8 cellular contexts compared by ENCODE assay signal in the genomic region with DNA sequence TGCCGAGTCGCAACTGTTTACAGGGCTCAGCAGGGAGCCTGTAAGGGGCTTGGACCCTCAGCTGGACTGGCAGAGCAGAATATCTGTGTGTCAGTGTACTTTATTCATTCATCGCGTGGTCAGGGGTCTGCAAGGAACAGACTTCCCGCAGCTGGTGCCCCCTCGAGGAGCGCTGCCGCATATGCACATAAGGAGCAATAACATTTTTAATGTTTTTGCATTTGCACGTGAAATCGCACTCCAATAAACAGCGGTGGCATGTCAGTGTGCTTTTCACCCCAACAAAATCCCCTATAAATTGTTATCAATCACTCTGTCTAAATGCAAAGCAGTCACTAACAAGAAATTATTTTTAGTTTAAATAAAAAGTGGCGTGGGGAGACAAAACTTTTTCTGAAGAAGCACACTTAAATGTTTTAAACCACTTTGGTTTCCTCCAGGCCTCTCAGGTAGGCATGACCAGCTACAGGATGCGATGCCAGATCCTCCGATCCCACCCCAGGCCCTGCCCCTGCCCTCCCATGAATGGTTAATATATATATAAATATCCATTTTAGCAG. TPM values are rescaled to one million over a fixed set of nuclear protein-coding genes. Genes with fewer than 3 reads are reported as not detected.
A peak's percentile ranks its signal among the peaks of the same experiment; 100 is the strongest.
DNase-seq lines count a peak whose midpoint lies in the region; ATAC-seq and TF ChIP-seq lines count a peak whose summit lies in the region.

No MANE protein-coding gene starts in this region.

- DNase-seq in AG04450 (ENCODE audit: low read depth, low spot score) (no peak), HL-60 (ENCODE audit: low read depth in 1 of 2, low spot score in 1 of 2) (peak in 1 of 2 experiments; percentile 30), T-helper 17 cell (no peak), HuH-7.5 (ENCODE audit: low spot score) (no peak), NCI-H774 (lab: John Stamatoyannopoulos, UW) (no peak)
- peak in 3 of 10 donors; percentile 10 to 25 (median 10) for DNase-seq in naive thymus-derived CD8-positive, alpha-beta T cell

- H3K27me3 ChIP-seq in AG04450 (ENCODE audit: control insufficient read depth, insufficient read depth, low read length) (no peaks in the 10 kb centered on the region), HL-60 (ENCODE audit: insufficient read depth, poor library complexity, severe bottlenecking) (no peaks in the 10 kb centered on the region), esophagus (ENCODE audit: control insufficient read depth in 1 of 2, insufficient read depth in 2 of 2, low read length in 2 of 2) (no peaks in the 10 kb centered on the region)

- H3K4me3 ChIP-seq in AG04450 (ENCODE audit: low read depth, low read length), result peak overlapping the region; percentile 87
- peak overlapping the region; percentile 49 for H3K4me3 ChIP-seq in HL-60 (replicated peaks; ENCODE audit: insufficient read depth, low read length)
- H3K4me3 ChIP-seq in esophagus (ENCODE audit: low read depth in 1 of 2, low read length in 2 of 2), result peak overlapping the region; percentile 47 to 66

- ATAC-seq in GM18498 (IDR thresholded peaks at IDR 0.05; ENCODE audit: unreplicated experiment) (peak; percentile 27), T-helper 17 cell (peak; percentile 50)
- ATAC-seq in naive thymus-derived CD8-positive, alpha-beta T cell, result peak; percentile 50 to 53

- peak; percentile 77 for TF ChIP-seq CTCF in AG04450 (IDR thresholded peaks at IDR 0.05; ENCODE audit: low read depth, low read length)
- peak; percentile 42 for TF ChIP-seq CTCF in HL-60 (IDR thresholded peaks at IDR 0.05; ENCODE audit: insufficient read depth, low read length)

- H3K27ac ChIP-seq in AG04450 (ENCODE audit: low read depth, low read length) (no peak overlapping the region), HL-60 (replicated peaks) (no peak overlapping the region), esophagus (ENCODE audit: low read depth in 2 of 2, low read length in 1 of 2) (no peak overlapping the region)

- H3K9me3 ChIP-seq in AG04450 (ENCODE audit: control insufficient read depth, insufficient read depth, low read length) (no peaks in the 10 kb centered on the region), T-helper 17 cell (ENCODE audit: control insufficient read depth, low read length, poor library complexity, severe bottlenecking) (no peaks in the 10 kb centered on the region), esophagus (ENCODE audit: control insufficient read depth in 2 of 2, insufficient read depth in 1 of 2, low read depth in 1 of 2, low read length in 1 of 2) (peaks cover 0 to 2% of the 10 kb centered on the region in 2 donors)

- POLR2A ChIA-PET in AG04450 (lab: Yijun Ruan, JAX), result interaction anchor here (0.6 kb wide), 1 partner anchor 476 kb away, joined by 3 read pairs; no protein-coding TSS in a partner anchor
- POLR2A ChIA-PET in naive thymus-derived CD8-positive, alpha-beta T cell (lab: Charles Lee), result no interaction called here

- H3K4me1 Mint-ChIP-seq in T-helper 17 cell, result peaks cover 8% of the 10 kb centered on the region
- H3K4me1 Mint-ChIP-seq in naive thymus-derived CD8-positive, alpha-beta T cell, result peaks cover 3 to 18% (median 11%) of the 10 kb centered on the region in 4 donors

- 14 to 15% methylated on average over 14 of the region's 14 CpGs for WGBS in esophagus, 2 donors

- no peaks in the 10 kb centered on the region for H3K9me3 Mint-ChIP-seq in naive thymus-derived CD8-positive, alpha-beta T cell

- no peaks in the 10 kb centered on the region for H3K36me3 ChIP-seq in esophagus (ENCODE audit: control insufficient read depth in 2 of 2, insufficient read depth in 2 of 2, low read length in 1 of 2)

- H3K27ac Mint-ChIP-seq in T-helper 17 cell, result peak overlapping the region; percentile 56
- peak overlapping the region in 1 of 10 donors; percentile 54 for H3K27ac Mint-ChIP-seq in naive thymus-derived CD8-positive, alpha-beta T cell

- CTCF ChIA-PET in AG04450 (lab: Charles Lee), result interaction anchor here (0.7 to 2.5 kb wide), 10 partner anchors 11 to 285 kb away, joined by 3 to 23 read pairs (median 4); a partner anchor contains a TSS

- H3K4me3 Mint-ChIP-seq in T-helper 17 cell, result peak overlapping the region; percentile 85
- peak overlapping the region; percentile 74 to 89 (median 84) for H3K4me3 Mint-ChIP-seq in naive thymus-derived CD8-positive, alpha-beta T cell

- H3K4me1 ChIP-seq in esophagus (ENCODE audit: control insufficient read depth in 2 of 2, insufficient read depth in 2 of 2, low read length in 1 of 2), result peaks cover 0 to 5% of the 10 kb centered on the region in 2 donors

- peaks cover 2% of the 10 kb centered on the region for H3K36me3 Mint-ChIP-seq in T-helper 17 cell (ENCODE audit: low read depth)
- H3K36me3 Mint-ChIP-seq in naive thymus-derived CD8-positive, alpha-beta T cell, result peaks cover 0 to 5% (median 0%) of the 10 kb centered on the region in 3 donors

- H3K27me3 Mint-ChIP-seq in T-helper 17 cell, result peaks cover 72% of the 10 kb centered on the region
- H3K27me3 Mint-ChIP-seq in naive thymus-derived CD8-positive, alpha-beta T cell, result peaks cover 28 to 66% (median 53%) of the 10 kb centered on the region in 5 donors

RNA-seq across cellular contexts. Expression of a gene that starts 3.5 kb away (rescaled TPM):
- not detected in 2 replicates for polyA plus RNA-seq in AG04450 (2011; rRNA removed)
- not detected in 2 replicates for polyA minus RNA-seq in AG04450 (2011; rRNA and poly(A)+ RNA removed)
- total RNA-seq in T-helper 17 cell, result not detected
- polyA plus RNA-seq in esophagus, result 1 to 10 TPM; 1.3 to 1.9 TPM
- total RNA-seq in naive thymus-derived CD8-positive, alpha-beta T cell, result not detected
- polyA plus RNA-seq in naive thymus-derived CD8-positive, alpha-beta T cell, result not detected
